8 cellular contexts compared by ENCODE assay signal in the genomic region with DNA sequence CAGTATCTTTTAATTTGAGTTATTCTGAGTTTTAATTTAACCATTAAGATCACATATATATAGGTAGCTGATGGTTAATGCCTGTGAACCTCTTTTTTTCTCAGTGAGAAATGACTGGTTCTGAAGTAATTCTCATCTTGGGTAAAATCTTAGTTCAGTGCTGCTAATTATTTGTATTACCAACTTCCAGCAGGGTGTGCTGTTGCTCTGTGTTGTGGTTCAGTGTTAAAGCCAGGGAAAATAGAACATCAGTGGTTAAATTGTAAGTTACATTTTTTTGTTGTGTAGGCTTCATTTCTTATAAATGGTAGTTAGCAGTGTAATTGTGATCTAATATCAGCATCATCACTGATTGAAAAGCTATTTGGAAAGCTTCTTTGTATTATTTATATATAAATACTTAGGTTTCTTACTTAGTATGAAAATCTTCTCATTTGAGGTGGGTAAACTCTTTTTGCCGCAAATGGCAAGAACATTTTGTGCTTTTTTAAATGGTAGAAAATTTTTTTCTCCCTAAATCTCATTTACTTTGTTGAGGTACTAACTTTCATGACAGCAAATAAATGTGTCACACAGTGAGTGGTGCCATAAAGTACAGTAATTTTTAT. TPM values are rescaled to one million over a fixed set of nuclear protein-coding genes. Genes with fewer than 3 reads are reported as not detected.
DNase-seq lines count a peak whose midpoint lies in the region; ATAC-seq, FAIRE-seq and TF ChIP-seq lines count a peak whose summit lies in the region.

No MANE protein-coding gene starts in this region.

- no peaks in the 10 kb centered on the region for H3K79me2 ChIP-seq in GM12878 (ENCODE audit: control insufficient read depth, insufficient read depth, low read length)

- H3K4me3 ChIP-seq in HL-60 (replicated peaks; ENCODE audit: insufficient read depth, low read length): no peak overlapping the region
- no peak overlapping the region for H3K4me3 ChIP-seq in GM12878

- H3K4me1 ChIP-seq in GM12878 (ENCODE audit: control insufficient read depth, insufficient read depth, low read length): no peaks in the 10 kb centered on the region

- TF ChIP-seq CTCF in HL-60 (IDR thresholded peaks at IDR 0.05; ENCODE audit: insufficient read depth, low read length) (peak; percentile 43), GM12878 (IDR thresholded peaks at IDR 0.05 in 2 of 3, conservative IDR thresholded peaks at IDR 0.05 in 1 of 3; ENCODE audit: control insufficient read depth in 2 of 3, extremely low read depth in 1 of 3, insufficient read depth in 1 of 3, low read depth in 3 of 3, low read length in 3 of 3) (peak; percentile 61 to 79 (median 62); a peak in 5 of 6 replicates)

- peak; percentile 55 for DNase-seq in activated CD8-positive, alpha-beta memory T cell treated with anti-CD3 and anti-CD28 coated beads, Interleukin-2, amount 10 ng/mL, durations not matched to agents 7 days and 5 days
- DNase-seq in activated CD8-positive, alpha-beta memory T cell treated with anti-CD3 and anti-CD28 coated beads, Interleukin-2, amount 50 U/mL, for 48 hours: no peak
- DNase-seq in HL-60 (ENCODE audit: low read depth in 1 of 2, low spot score in 1 of 2) (peak; percentile 8 to 33), RKO (ENCODE audit: low spot score) (peak; percentile 68), GM12878 (ENCODE audit: low read depth, low spot score) (peak; percentile 3), iPS-NIHi7 (ENCODE audit: extremely low spot score) (peak; percentile 58)
- peak; percentile 24 to 36 for DNase-seq in stimulated activated CD4-positive, alpha-beta T cell treated with anti-CD3 and anti-CD28 coated beads, Interleukin-2, amount 100 ng/mL, for 48 hours

- no peaks in the 10 kb centered on the region for H3K27me3 Mint-ChIP-seq in activated CD8-positive, alpha-beta memory T cell treated with anti-CD3 and anti-CD28 coated beads, Interleukin-2, amount 10 ng/mL, durations not matched to agents 7 days and 5 days

- H3K9ac ChIP-seq in GM12878 (ENCODE audit: control insufficient read depth, insufficient read depth, low read length): no peak overlapping the region

- no peak for TF ChIP-seq POLR2A in GM12878 (IDR thresholded peaks at IDR 0.05; ENCODE audit: low read depth, low read length)

- H3K4me1 Mint-ChIP-seq in activated CD8-positive, alpha-beta memory T cell treated with anti-CD3 and anti-CD28 coated beads, Interleukin-2, amount 10 ng/mL, durations not matched to agents 7 days and 5 days: peaks cover 3% of the 10 kb centered on the region

- WGBS in GM12878 (ENCODE audit: insufficient coverage, insufficient replicate concordance, low lambda C conversion rate, missing lambda C conversion rate): 96% methylated on average over 1 of the region's 1 CpG

- RAD21 ChIA-PET in GM12878 (lab: Charles Lee; ENCODE audit: unreplicated experiment): interaction anchor here (0.8 to 1.2 kb wide), 2 partner anchors 25 to 1284 kb away, joined by 3 to 5 read pairs; no protein-coding TSS in a partner anchor

- TF ChIP-seq RAD21 in GM12878 (IDR thresholded peaks at IDR 0.05; ENCODE audit: insufficient read depth, low read depth, low read length): peak; percentile 68

- peaks cover 25% of the 10 kb centered on the region for H3K36me3 Mint-ChIP-seq in activated CD8-positive, alpha-beta memory T cell treated with anti-CD3 and anti-CD28 coated beads, Interleukin-2, amount 10 ng/mL, durations not matched to agents 7 days and 5 days

- no peaks in the 10 kb centered on the region for H3K9me3 Mint-ChIP-seq in activated CD8-positive, alpha-beta memory T cell treated with anti-CD3 and anti-CD28 coated beads, Interleukin-2, amount 10 ng/mL, durations not matched to agents 7 days and 5 days (ENCODE audit: low read depth)

- no peaks in the 10 kb centered on the region for H3K27me3 ChIP-seq in HL-60 (ENCODE audit: insufficient read depth, poor library complexity, severe bottlenecking)
- H3K27me3 ChIP-seq in GM12878 (replicated peaks in 1 of 2; ENCODE audit: control insufficient read depth in 2 of 2, insufficient read depth in 2 of 2, low read length in 1 of 2): no peaks in the 10 kb centered on the region

- SMC1A ChIA-PET in GM12878 (lab: Charles Lee; ENCODE audit: uncharacterized antibody, unreplicated experiment): interaction anchor here (0.9 to 2.6 kb wide), 4 partner anchors 10 to 24 kb away, joined by 3 to 14 read pairs (median 3); no protein-coding TSS in a partner anchor

- H3K27ac Mint-ChIP-seq in activated CD8-positive, alpha-beta memory T cell treated with anti-CD3 and anti-CD28 coated beads, Interleukin-2, amount 10 ng/mL, durations not matched to agents 7 days and 5 days: no peak overlapping the region

- ATAC-seq in activated CD8-positive, alpha-beta memory T cell treated with anti-CD3 and anti-CD28 coated beads, Interleukin-2, amount 10 ng/mL, durations not matched to agents 7 days and 5 days: peak; percentile 77
- ATAC-seq in GM12878 (peak; percentile 93), GM19328 (IDR thresholded peaks at IDR 0.05; ENCODE audit: unreplicated experiment) (no peak)

- no peak for TF ChIP-seq EP300 in GM12878 (IDR thresholded peaks at IDR 0.05; ENCODE audit: borderline replicate concordance in 1 of 2, control insufficient read depth in 1 of 2, low read depth in 2 of 2, low read length in 2 of 2)

- H3K36me3 ChIP-seq in GM12878 (ENCODE audit: control insufficient read depth in 2 of 2, insufficient read depth in 2 of 2, low read length in 1 of 2): peaks cover 1 to 12% of the 10 kb centered on the region in 2 experiments; a peak in 3 of 4 replicates

- H3K27ac ChIP-seq in HL-60 (replicated peaks) (no peak overlapping the region), GM12878 (ENCODE audit: control insufficient read depth, insufficient read depth) (no peak overlapping the region; the same call in 1 of the 2 replicates)

- FAIRE-seq in GM12878 (lab: Jason Lieb, UNC): peak; percentile 7

- H4K20me1 ChIP-seq in GM12878 (ENCODE audit: control insufficient read depth, insufficient read depth): no peaks in the 10 kb centered on the region

- in situ Hi-C loops in GM12878 (cut with MboI): no loop called here

- CTCF ChIA-PET in activated CD8-positive, alpha-beta memory T cell treated with anti-CD3 and anti-CD28 coated beads, Interleukin-2, amount 10 ng/mL, durations not matched to agents 7 days and 5 days (lab: Charles Lee): interaction anchor here (0.7 to 3.5 kb wide), 8 partner anchors 9 to 44 kb away, joined by 3 to 21 read pairs (median 4); no protein-coding TSS in a partner anchor
- CTCF ChIA-PET in GM12878 (lab: Yijun Ruan, JAX): interaction anchor here (0.6 to 4.7 kb wide), 13 partner anchors 8 to 336 kb away, joined by 3 to 31 read pairs (median 4); no protein-coding TSS in a partner anchor

- no peak overlapping the region for H3K4me2 ChIP-seq in GM12878 (ENCODE audit: control insufficient read depth, insufficient read depth)

- no peaks in the 10 kb centered on the region for H3K9me3 ChIP-seq in GM12878 (replicated peaks; ENCODE audit: control insufficient read depth, insufficient read depth, low read length)

- no peak overlapping the region for H3K4me3 Mint-ChIP-seq in activated CD8-positive, alpha-beta memory T cell treated with anti-CD3 and anti-CD28 coated beads, Interleukin-2, amount 10 ng/mL, durations not matched to agents 7 days and 5 days

- no TSS peak for BruUV-seq in GM12878 (replicated peaks; lab: Mats Ljungman, UMichigan)

- intact Hi-C loops in GM12878 (cut with micrococcal nuclease; ENCODE audit: unreplicated experiment): loop anchor here (1.0 kb wide), 1 partner anchor 25 kb away; no protein-coding TSS in a partner anchor

- POLR2A ChIA-PET in GM12878 (lab: Charles Lee): no interaction called here

- H2AFZ ChIP-seq in GM12878 (ENCODE audit: control insufficient read depth, low read depth, low read length): no peak overlapping the region

RNA-seq across cellular contexts. Expression of gene CDC5L, which starts 43.7 kb away (rescaled TPM):
- 10 to 100 TPM; 22.2 to 26.2 TPM for total RNA-seq in activated CD8-positive, alpha-beta memory T cell treated with anti-CD3 and anti-CD28 coated beads, Interleukin-2, amount 10 ng/mL, durations not matched to agents 7 days and 5 days
- 19.2 and 19.5 TPM in 2 replicates for total RNA-seq in GM12878 (2013; cell fraction: nucleolus; rRNA removed)
- total RNA-seq in GM12878 (2014; rRNA removed) (15.7 and 17.9 TPM in 2 replicates), GM12878 (2014; rRNA removed; fragmentation: Illumina TruSeq; extraction: Trizol) (27.7 and 29.4 TPM in 2 replicates), GM12878 (2021) (17.3 and 18.0 TPM in 2 replicates)
- 7.9 TPM for polyA plus RNA-seq in GM12878 (2011; ENCODE audit: low read depth)
- polyA plus RNA-seq in GM12878 (2011; rRNA removed) (21.4 and 31.2 TPM in 2 replicates), GM12878 (2014; fragmentation: Illumina TruSeq; extraction: Trizol) (23.8 and 28.9 TPM in 2 replicates), GM12878 (2014; fragmentation: Nextera tagmentation; extraction: Ambion mirVana) (10 to 100 TPM; 14.9 to 18.4 TPM), GM12878 (2014; rRNA removed) (9.9 and 13.2 TPM in 2 replicates), GM12878 (2016; fragmentation: Nextera tagmentation; extraction: Ambion mirVana) (10 to 100 TPM; 19.3 to 20.4 TPM)
- polyA plus RNA-seq in GM12878 (2011; cell fraction: cytosol; rRNA removed): 7.9 and 8.7 TPM in 2 replicates
- 9.9 and 12.7 TPM in 2 replicates for polyA plus RNA-seq in GM12878 (2011; cell fraction: nucleus; rRNA removed)
- polyA plus RNA-seq in GM12878 (2012): 9.3 and 10.9 TPM in 2 replicates
- polyA minus RNA-seq in GM12878 (2011; rRNA and poly(A)+ RNA removed): 14.3 and 17.0 TPM in 2 replicates
- polyA minus RNA-seq in GM12878 (2011; cell fraction: cytosol; rRNA and poly(A)+ RNA removed): 6.4 and 9.3 TPM in 2 replicates
- polyA minus RNA-seq in GM12878 (2011; cell fraction: nucleus; rRNA and poly(A)+ RNA removed): 9.9 and 13.1 TPM in 2 replicates
